In the genomic region with DNA sequence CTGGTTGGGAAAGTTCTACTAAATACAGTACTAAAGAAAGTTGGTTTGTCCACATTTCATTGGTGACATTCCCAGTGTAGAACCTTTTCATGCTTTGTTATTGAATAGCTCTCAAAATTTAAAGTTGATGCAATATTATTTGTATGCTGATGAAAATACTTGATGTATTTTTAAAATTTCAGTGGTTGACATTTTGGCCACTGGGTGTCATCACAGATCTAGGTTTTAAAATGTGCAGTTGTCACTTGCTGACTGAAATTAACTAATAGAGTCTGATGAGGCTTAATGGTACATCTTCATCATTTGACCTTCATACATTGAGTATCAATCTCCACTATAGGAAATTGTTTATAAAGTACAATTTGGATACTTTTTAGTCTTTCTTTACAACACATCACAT, we compare ENCODE assay signal across 8 cellular contexts. TPM values are rescaled to one million over a fixed set of nuclear protein-coding genes. Genes with fewer than 3 reads are reported as not detected.
DNase-seq lines count a peak whose midpoint lies in the region; TF ChIP-seq lines count a peak whose summit lies in the region.

No MANE protein-coding gene starts in this region.

- no peak overlapping the region for H3K4me3 Mint-ChIP-seq in MCF 10A (ENCODE audit: unreplicated experiment)
- no peak overlapping the region for H3K4me3 Mint-ChIP-seq in activated T-helper 1 cell treated with anti-CD3 and anti-CD28 coated beads, Interleukin-12 subunit alpha, Interleukin-12 subunit beta, Interleukin-2, Interleukin-4 antibody, amounts not matched to agents 30 ng/mL and 10 ng/mL and 1 ng/mL, durations not matched to agents 14 hours and 24 hours and 36 hours

- no peak overlapping the region for H3K27ac Mint-ChIP-seq in MCF 10A (ENCODE audit: low read depth, unreplicated experiment)
- H3K27ac Mint-ChIP-seq in activated T-helper 1 cell treated with anti-CD3 and anti-CD28 coated beads, Interleukin-12 subunit alpha, Interleukin-12 subunit beta, Interleukin-2, Interleukin-4 antibody, amounts not matched to agents 30 ng/mL and 10 ng/mL and 1 ng/mL, durations not matched to agents 14 hours and 24 hours and 36 hours = no peak overlapping the region

- CTCF ChIA-PET in MCF 10A (lab: Yijun Ruan, JAX) = interaction anchor here (0.7 to 7.1 kb wide), 36 partner anchors 8 to 588 kb away, joined by 3 to 99 read pairs (median 5); no protein-coding TSS in a partner anchor

- no TSS peak for BruUV-seq in MCF 10A (replicated peaks; lab: Mats Ljungman, UMichigan)

- TF ChIP-seq RAD21 in liver (IDR thresholded peaks at IDR 0.05) = peak; percentile 79 to 81

- H3K9me3 Mint-ChIP-seq in MCF 10A (ENCODE audit: unreplicated experiment) = no peaks in the 10 kb centered on the region
- no peaks in the 10 kb centered on the region for H3K9me3 Mint-ChIP-seq in activated T-helper 1 cell treated with anti-CD3 and anti-CD28 coated beads, Interleukin-12 subunit alpha, Interleukin-12 subunit beta, Interleukin-2, Interleukin-4 antibody, amounts not matched to agents 30 ng/mL and 10 ng/mL and 1 ng/mL, durations not matched to agents 14 hours and 24 hours and 36 hours

- H3K36me3 ChIP-seq in liver (ENCODE audit: control insufficient read depth in 4 of 4, insufficient read depth in 3 of 4, low read depth in 1 of 4, low read length in 3 of 4) = no peaks in the 10 kb centered on the region

- intact Hi-C loops in MCF 10A (cut with micrococcal nuclease) = loop anchor here (1.0 kb wide), 5 partner anchors 90 to 549 kb away; no protein-coding TSS in a partner anchor
- intact Hi-C loops in activated T-helper 1 cell treated with anti-CD3 and anti-CD28 coated beads, Interleukin-12 subunit alpha, Interleukin-12 subunit beta, Interleukin-2, Interleukin-4 antibody, amounts not matched to agents 30 ng/mL and 10 ng/mL and 1 ng/mL, durations not matched to agents 14 hours and 24 hours and 36 hours (cut with micrococcal nuclease) = loop anchor here (1.0 kb wide), 2 partner anchors 252 to 360 kb away; no protein-coding TSS in a partner anchor
- intact Hi-C loops in posterior vena cava (cut with DNase I) = loop anchor here (2.0 to 10.0 kb wide), 3 partner anchors 252 to 362 kb away; a partner anchor contains a TSS

- no peaks in the 10 kb centered on the region for H3K36me3 Mint-ChIP-seq in MCF 10A (ENCODE audit: insufficient read depth, unreplicated experiment)
- no peaks in the 10 kb centered on the region for H3K36me3 Mint-ChIP-seq in activated T-helper 1 cell treated with anti-CD3 and anti-CD28 coated beads, Interleukin-12 subunit alpha, Interleukin-12 subunit beta, Interleukin-2, Interleukin-4 antibody, amounts not matched to agents 30 ng/mL and 10 ng/mL and 1 ng/mL, durations not matched to agents 14 hours and 24 hours and 36 hours (ENCODE audit: low read depth)

- no peaks in the 10 kb centered on the region for H3K27me3 Mint-ChIP-seq in MCF 10A (ENCODE audit: insufficient read depth, unreplicated experiment)
- H3K27me3 Mint-ChIP-seq in activated T-helper 1 cell treated with anti-CD3 and anti-CD28 coated beads, Interleukin-12 subunit alpha, Interleukin-12 subunit beta, Interleukin-2, Interleukin-4 antibody, amounts not matched to agents 30 ng/mL and 10 ng/mL and 1 ng/mL, durations not matched to agents 14 hours and 24 hours and 36 hours (ENCODE audit: insufficient read depth) = peaks cover 12% of the 10 kb centered on the region

- TF ChIP-seq CTCF in MCF 10A (IDR thresholded peaks at IDR 0.05; ENCODE audit: unreplicated experiment) (peak; percentile 58), liver (IDR thresholded peaks at IDR 0.05; ENCODE audit: low read depth, low read length, missing input control) (peak; percentile 51)

- POLR2A ChIA-PET in MCF 10A (lab: Yijun Ruan, JAX) = interaction anchor here (0.7 to 1.3 kb wide), 4 partner anchors 12 to 371 kb away, joined by 3 to 8 read pairs (median 4); no protein-coding TSS in a partner anchor

- H3K9ac ChIP-seq in liver (ENCODE audit: low read depth in 1 of 2, low read length in 2 of 2) = no peak overlapping the region

- H3K4me3 ChIP-seq in liver (ENCODE audit: low read depth in 1 of 3, low read length in 3 of 3) = no peak overlapping the region

- no peak overlapping the region for H3K27ac ChIP-seq in liver (ENCODE audit: low read depth in 1 of 2, low read length in 2 of 2)

- H3K27me3 ChIP-seq in liver (ENCODE audit: control insufficient read depth in 4 of 4, insufficient read depth in 4 of 4, low read length in 3 of 4) = no peaks in the 10 kb centered on the region

- H3K4me1 Mint-ChIP-seq in MCF 10A (ENCODE audit: insufficient read depth, unreplicated experiment) = no peaks in the 10 kb centered on the region
- H3K4me1 Mint-ChIP-seq in activated T-helper 1 cell treated with anti-CD3 and anti-CD28 coated beads, Interleukin-12 subunit alpha, Interleukin-12 subunit beta, Interleukin-2, Interleukin-4 antibody, amounts not matched to agents 30 ng/mL and 10 ng/mL and 1 ng/mL, durations not matched to agents 14 hours and 24 hours and 36 hours (ENCODE audit: low read depth) = no peaks in the 10 kb centered on the region

- peak; percentile 20 for DNase-seq in activated gamma-delta T cell treated with Interleukin-2 at 50 U/mL for 16 hours
- no peak for DNase-seq in activated gamma-delta T cell (lab: John Stamatoyannopoulos, UW)
- DNase-seq in NCI-H1694 treated with DMSO at 0.1 percent for 48 hours (lab: John Stamatoyannopoulos, UW) = peak; percentile 23
- peak; percentile 47 for DNase-seq in MCF 10A (ENCODE audit: unreplicated experiment)
- DNase-seq in activated T-helper 1 cell treated with anti-CD3 and anti-CD28 coated beads, Interleukin-12 subunit alpha, Interleukin-12 subunit beta, Interleukin-2, Interleukin-4 antibody, amounts not matched to agents 30 ng/mL and 10 ng/mL and 1 ng/mL, durations not matched to agents 14 hours and 24 hours and 36 hours (ENCODE audit: low spot score) = no peak
- DNase-seq in posterior vena cava (ENCODE audit: low spot score) = no peak
- DNase-seq in cortex of kidney (lab: John Stamatoyannopoulos, UW) = no peak

- no peaks in the 10 kb centered on the region for H3K9me3 ChIP-seq in liver (ENCODE audit: control insufficient read depth in 4 of 4, low read length in 3 of 4)

- H3K4me1 ChIP-seq in liver (ENCODE audit: control insufficient read depth in 4 of 4, insufficient read depth in 4 of 4, low read length in 3 of 4) = no peaks in the 10 kb centered on the region

TF ChIP-seq in liver, 16 proteins besides CTCF, POLR2A, EP300 and RAD21:
- TF ChIP-seq YY1 (IDR thresholded peaks at IDR 0.05) = no peak
- TF ChIP-seq TAF1 (conservative IDR thresholded peaks at IDR 0.05) = no peak
- TF ChIP-seq, protein P1, sequence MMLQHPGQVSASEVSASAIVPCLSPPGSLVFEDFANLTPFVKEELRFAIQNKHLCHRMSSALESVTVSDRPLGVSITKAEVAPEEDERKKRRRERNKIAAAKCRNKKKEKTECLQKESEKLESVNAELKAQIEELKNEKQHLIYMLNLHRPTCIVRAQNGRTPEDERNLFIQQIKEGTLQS (IDR thresholded peaks at IDR 0.05) = no peak
- no peak for TF ChIP-seq NR2F2 (IDR thresholded peaks at IDR 0.05)

RNA-seq across cellular contexts. Expression of a gene that starts 37.1 kb away (rescaled TPM):
- total RNA-seq in MCF 10A (2022) (41.5 and 45.8 TPM in 2 replicates), liver (10 to 100 TPM; 26.0 to 62.1 TPM), posterior vena cava (10 to 100 TPM; 28.8 to 42.1 TPM)
- 10 to 100 TPM; 31.2 to 45.4 TPM for polyA plus RNA-seq in liver
- total RNA-seq in activated T-helper 1 cell treated with anti-CD3 and anti-CD28 coated beads, Interleukin-12 subunit alpha, Interleukin-12 subunit beta, Interleukin-2, Interleukin-4 antibody, amounts not matched to agents 30 ng/mL and 10 ng/mL and 1 ng/mL, durations not matched to agents 14 hours and 24 hours and 36 hours = 34.1 and 34.9 TPM in 2 replicates

Comparison
In these comparisons a context has a peak if more than half of its experiments do, and no peak if none do; other contexts are left out.
1. DNase-seq: peak in activated gamma-delta T cell treated with Interleukin-2 at 50 U/mL for 16 hours (single experiment), NCI-H1694 treated with DMSO at 0.1 percent for 48 hours (single experiment) and MCF 10A (single experiment); none in activated gamma-delta T cell (single experiment), activated T-helper 1 cell treated with anti-CD3 and anti-CD28 coated beads, Interleukin-12 subunit alpha, Interleukin-12 subunit beta, Interleukin-2, Interleukin-4 antibody, amounts not matched to agents 30 ng/mL and 10 ng/mL and 1 ng/mL, durations not matched to agents 14 hours and 24 hours and 36 hours (single experiment), posterior vena cava (single experiment) and cortex of kidney (single experiment).